Comparison of ENCODE assay signal across 11 cellular contexts in the genomic region with DNA sequence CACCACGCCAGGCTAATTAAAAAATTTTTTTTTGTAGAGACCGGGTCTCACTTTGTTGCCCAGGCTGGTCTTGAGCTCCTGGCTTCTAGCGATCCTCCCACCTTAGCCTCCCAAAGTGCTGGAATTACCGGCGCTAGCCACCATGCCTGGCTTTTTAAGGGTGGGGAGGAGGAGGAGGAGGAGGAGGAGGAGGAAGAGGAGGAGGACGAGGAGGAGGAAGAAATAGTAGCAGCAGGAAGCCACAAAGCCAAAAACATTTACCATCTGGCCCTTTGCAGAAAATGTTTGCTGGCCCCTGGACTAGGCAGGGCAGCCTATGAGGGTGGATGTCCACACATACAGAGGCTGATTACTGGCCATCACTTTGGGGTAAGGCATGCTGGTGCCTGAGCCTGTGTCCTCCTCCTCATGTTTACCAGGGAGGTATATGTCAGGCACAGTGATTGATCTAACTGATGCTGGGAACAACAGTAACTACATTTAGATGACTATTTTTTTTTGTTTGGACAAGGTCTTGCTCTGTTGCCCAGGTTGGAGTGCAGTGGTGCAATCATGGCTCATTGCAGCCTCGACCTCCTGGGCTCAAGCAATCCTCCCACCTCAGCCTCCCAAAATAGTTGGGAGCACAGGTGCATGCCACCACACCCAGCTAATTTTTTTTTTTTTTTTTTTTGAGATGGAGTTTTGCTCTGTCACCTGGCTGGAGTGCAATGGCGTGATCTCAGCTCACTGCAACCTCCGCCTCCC.
"Had no signal": no experiment of that assay in that cellular context is flagged by ENCODE, and none has a peak within 500 bp of the region (broad histone marks: within the 10 kb centered on the region; RNA-seq: fewer than 3 reads in every experiment).

No MANE protein-coding gene starts in this region.

- H3K9me3 Mint-ChIP-seq: naive thymus-derived CD4-positive, alpha-beta T cell; T-cell had no signal

- H3K27me3 ChIP-seq: dorsolateral prefrontal cortex, ovary, stomach had no signal

- H3K36me3 ChIP-seq: ovary, stomach had no signal

- H3K36me3 Mint-ChIP-seq: activated naive CD8-positive, alpha-beta T cell; naive thymus-derived CD4-positive, alpha-beta T cell; T-cell had no signal

- H3K27ac ChIP-seq: ovary had no signal

- H3K4me3 Mint-ChIP-seq: activated naive CD8-positive, alpha-beta T cell had no signal

- H3K9me3 ChIP-seq: ovary, stomach, thoracic aorta had no signal

- DNase-seq: activated gamma-delta T cell; activated T-cell treated with anti-CD3 and anti-CD28 coated beads, Interleukin-2, amount 50 U/mL, for 48 hours; dorsolateral prefrontal cortex; glutamatergic neuron; naive thymus-derived CD4-positive, alpha-beta T cell; ovary; stimulated activated CD4-positive, alpha-beta T cell treated with anti-CD3 and anti-CD28 coated beads, Interleukin-2, amount 100 ng/mL, for 48 hours; stomach; T-cell had no signal

- H3K4me3 ChIP-seq: dorsolateral prefrontal cortex, ovary, stomach, thoracic aorta had no signal

- H3K27me3 Mint-ChIP-seq: activated naive CD8-positive, alpha-beta T cell; naive thymus-derived CD4-positive, alpha-beta T cell had no signal

- H3K27ac Mint-ChIP-seq: activated naive CD8-positive, alpha-beta T cell; T-cell had no signal
